Comparison of ENCODE assay signal across 1 cellular context in the genomic region with DNA sequence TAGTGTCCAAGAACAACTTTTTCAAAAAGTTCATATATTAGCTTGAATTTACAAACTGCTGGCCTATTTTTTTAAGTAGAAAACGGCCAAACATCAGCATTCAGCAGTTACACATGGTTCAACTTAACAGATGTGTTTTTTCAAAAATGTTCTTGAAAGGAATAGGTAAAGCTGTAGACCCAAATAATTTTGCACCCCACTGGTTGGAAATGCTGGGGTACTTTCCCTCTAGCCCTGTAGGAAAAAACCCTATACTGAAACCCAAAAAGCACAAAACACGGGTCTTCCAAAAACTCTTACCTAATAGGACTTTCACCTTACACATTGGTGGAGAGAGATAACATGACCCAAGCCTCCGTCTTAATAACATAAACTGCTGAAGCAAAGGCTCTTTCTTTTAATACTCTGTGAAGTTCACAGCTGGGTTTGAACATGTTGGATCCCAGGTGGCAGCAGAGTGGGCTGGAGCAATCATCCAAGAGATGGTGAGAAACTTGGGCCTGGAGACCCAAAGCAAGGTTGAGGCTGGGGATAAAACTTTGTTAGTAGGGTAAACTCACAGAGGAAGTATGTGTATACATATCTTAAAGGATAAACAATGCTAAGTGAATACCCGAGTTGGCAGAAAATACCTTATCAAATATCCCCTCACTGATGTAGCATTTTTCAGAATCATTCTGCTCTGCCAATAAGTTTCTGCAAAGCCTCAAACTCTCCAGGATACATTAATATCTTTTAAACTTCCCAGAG.
TF ChIP-seq lines count a peak whose summit lies in the region.

No MANE protein-coding gene starts in this region.

TF ChIP-seq in HepG2, 621 proteins besides CTCF, POLR2A, EP300 and RAD21:
- TF ChIP-seq ZNF460 (CRISPR knock-in tag; IDR thresholded peaks at IDR 0.05; ENCODE audit: borderline replicate concordance): no peak
- 0 out of 2 replicates have a peak, but pooled peaks have one; percentile 34 for TF ChIP-seq ZC3H4 (CRISPR knock-in tag; IDR thresholded peaks at IDR 0.05; ENCODE audit: borderline replicate concordance)
- TF ChIP-seq, protein P1, sequence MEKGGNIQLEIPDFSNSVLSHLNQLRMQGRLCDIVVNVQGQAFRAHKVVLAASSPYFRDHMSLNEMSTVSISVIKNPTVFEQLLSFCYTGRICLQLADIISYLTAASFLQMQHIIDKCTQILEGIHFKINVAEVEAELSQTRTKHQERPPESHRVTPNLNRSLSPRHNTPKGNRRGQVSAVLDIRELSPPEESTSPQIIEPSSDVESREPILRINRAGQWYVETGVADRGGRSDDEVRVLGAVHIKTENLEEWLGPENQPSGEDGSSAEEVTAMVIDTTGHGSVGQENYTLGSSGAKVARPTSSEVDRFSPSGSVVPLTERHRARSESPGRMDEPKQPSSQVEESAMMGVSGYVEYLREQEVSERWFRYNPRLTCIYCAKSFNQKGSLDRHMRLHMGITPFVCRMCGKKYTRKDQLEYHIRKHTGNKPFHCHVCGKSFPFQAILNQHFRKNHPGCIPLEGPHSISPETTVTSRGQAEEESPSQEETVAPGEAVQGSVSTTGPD (CRISPR knock-in tag; IDR thresholded peaks at IDR 0.05): 0 out of 2 replicates have a peak, but pooled peaks have one; percentile 1
- no peak for TF ChIP-seq AFF4 (CRISPR knock-in tag; IDR thresholded peaks at IDR 0.05)
- TF ChIP-seq MAFK (conservative IDR thresholded peaks at IDR 0.05 in 1 of 2, IDR thresholded peaks at IDR 0.05 in 1 of 2; ENCODE audit: low read length in 2 of 2): peak; percentile 38 to 75; a peak in 3 of 4 replicates
- TF ChIP-seq BRF2 (CRISPR knock-in tag; IDR thresholded peaks at IDR 0.05): peak; percentile 14; the same call in 1 of the 2 replicates
- TF ChIP-seq MAFF (IDR thresholded peaks at IDR 0.05; ENCODE audit: low read depth, low read length): peak; percentile 65
TF ChIP-seq in HepG2: peak in this region for 5.
